ENCODE assay signal across 19 cellular contexts in genomic region chr13:48715977-48716376, GRCh38.
A peak's percentile ranks its signal among the peaks of the same experiment; 100 is the strongest.
DNase-seq lines count a peak whose midpoint lies in the region; ATAC-seq, FAIRE-seq and TF ChIP-seq lines count a peak whose summit lies in the region.
"Had no signal": no experiment of that assay in that cellular context is flagged by ENCODE, and none has a peak within 500 bp of the region (broad histone marks: within the 10 kb centered on the region; RNA-seq: fewer than 3 reads in every experiment).

No MANE protein-coding gene starts in this region.

- H3K27me3 ChIP-seq in HCT116 (ENCODE audit: insufficient read depth, low read length) (no peaks in the 10 kb centered on the region), neuronal stem cell (ENCODE audit: control insufficient read depth in 3 of 3, insufficient read depth in 3 of 3, low read depth in 1 of 3, low read length in 3 of 3) (no peaks in the 10 kb centered on the region)

- DNase-seq in DMS53 (lab: John Stamatoyannopoulos, UW) (peak; percentile 40), DMS53 treated with DMSO at 0.1 percent for 48 hours (lab: John Stamatoyannopoulos, UW; ENCODE audit: unreplicated experiment) (no peak), HCT116 (ENCODE audit: low read depth, low spot score) (no peak), RKO (ENCODE audit: low spot score) (peak; percentile 12), neuronal stem cell (ENCODE audit: low spot score) (no peak)
- DNase-seq: GOT3, KG1, NCI-H1694, NCI-H2107, NCI-H526 treated with DMSO at 0.1 percent for 48 hours, Right ventricle myocardium superior, T-cell had no signal

- H2AFZ ChIP-seq in HCT116 (ENCODE audit: low read depth, low read length, poor library complexity, severe bottlenecking), result no peak overlapping the region
- H2AFZ ChIP-seq in neuronal stem cell (ENCODE audit: low read length), result no peak overlapping the region

- no peaks in the 10 kb centered on the region for H3K79me1 ChIP-seq in neuronal stem cell (ENCODE audit: low read depth, low read length)

- H3K9ac ChIP-seq in HCT116 (ENCODE audit: low read length), result no peak overlapping the region
- no peak overlapping the region for H3K9ac ChIP-seq in neuronal stem cell (ENCODE audit: low read depth, low read length, poor library complexity)

- no peak overlapping the region for H3K23ac ChIP-seq in neuronal stem cell (ENCODE audit: low read depth, low read length, poor library complexity)

- CTCF ChIA-PET in HCT116 (lab: Charles Lee), result no interaction called here

- no CpG with 5 or more reads among the region's 1 CpG for WGBS in neuronal stem cell (ENCODE audit: extremely low coverage in 2 of 2, insufficient read length in 2 of 2, insufficient replicate concordance in 1 of 2), 2 donors

- TF ChIP-seq POLR2A in HCT116 (IDR thresholded peaks at IDR 0.05; ENCODE audit: borderline replicate concordance, extremely low read depth, insufficient read depth, insufficient read length), result no peak

- H2BK5ac ChIP-seq in neuronal stem cell (ENCODE audit: low read length), result no peak overlapping the region

- no peak overlapping the region for H2BK120ac ChIP-seq in neuronal stem cell (ENCODE audit: low read depth, low read length)

- H3K27ac ChIP-seq in HCT116 (ENCODE audit: low read depth, low read length) (no peak overlapping the region), neuronal stem cell (replicated peaks; ENCODE audit: low read length) (no peak overlapping the region)
- H3K27ac ChIP-seq: 22Rv1 had no signal

- H3K36me3 ChIP-seq in HCT116 (ENCODE audit: control insufficient read depth in 1 of 2, insufficient read depth in 2 of 2, low read length in 2 of 2) (no peaks in the 10 kb centered on the region), neuronal stem cell (replicated peaks in 1 of 2; ENCODE audit: control insufficient read depth in 2 of 2, insufficient read depth in 2 of 2, low read length in 2 of 2) (no peaks in the 10 kb centered on the region)

- H3K9me3 ChIP-seq in HCT116 (ENCODE audit: control insufficient read depth in 1 of 2, insufficient read depth in 1 of 2, low read depth in 1 of 2, low read length in 2 of 2) (peaks cover 3 to 8% of the 10 kb centered on the region in 2 experiments; a peak in 1 of 4 replicates), neuronal stem cell (replicated peaks in 1 of 2; ENCODE audit: control insufficient read depth in 2 of 2, insufficient read depth in 1 of 2, low read depth in 1 of 2, low read length in 2 of 2) (peaks cover 8 to 13% of the 10 kb centered on the region in 2 donors)

- H3K4me2 ChIP-seq in HCT116 (ENCODE audit: low read length), result no peak overlapping the region
- no peak overlapping the region for H3K4me2 ChIP-seq in neuronal stem cell (ENCODE audit: insufficient read depth, low read length, poor library complexity, severe bottlenecking)

- H3K18ac ChIP-seq in neuronal stem cell (ENCODE audit: low read length), result no peak overlapping the region

- H3K4me1 ChIP-seq in HCT116 (ENCODE audit: control insufficient read depth in 1 of 2, insufficient read depth in 2 of 2, low read length in 2 of 2) (no peaks in the 10 kb centered on the region), neuronal stem cell (ENCODE audit: control insufficient read depth in 2 of 2, insufficient read depth in 1 of 2, low read depth in 1 of 2, low read length in 2 of 2) (no peaks in the 10 kb centered on the region)

- H3K14ac ChIP-seq in neuronal stem cell (ENCODE audit: low read length), result no peak overlapping the region

- H4K8ac ChIP-seq in neuronal stem cell (ENCODE audit: low read depth, low read length), result no peak overlapping the region

- TF ChIP-seq CTCF in HCT116 (IDR thresholded peaks at IDR 0.05 in 2 of 3, conservative IDR thresholded peaks at IDR 0.05 in 1 of 3; ENCODE audit: borderline replicate concordance in 1 of 3, insufficient read depth in 1 of 3, low read depth in 2 of 3, low read length in 2 of 3), result no peak

- no peaks in the 10 kb centered on the region for H3K79me2 ChIP-seq in HCT116 (ENCODE audit: insufficient read depth, low read length)

- no peaks in the 10 kb centered on the region for H3K9me2 ChIP-seq in HCT116 (ENCODE audit: insufficient read depth)

- ATAC-seq in HCT116, result no peak
- no peak for ATAC-seq in HG03571 (IDR thresholded peaks at IDR 0.05; ENCODE audit: unreplicated experiment)
- ATAC-seq in GM21447 (IDR thresholded peaks at IDR 0.05; ENCODE audit: unreplicated experiment), result no peak
- ATAC-seq: T-cell had no signal

- no peaks in the 10 kb centered on the region for H4K20me1 ChIP-seq in HCT116 (ENCODE audit: insufficient read depth)

- no peak overlapping the region for H2AK5ac ChIP-seq in neuronal stem cell (ENCODE audit: low read depth, low read length)

- no peak overlapping the region for H3K4ac ChIP-seq in neuronal stem cell (ENCODE audit: low read length)

- no peak overlapping the region for H2BK12ac ChIP-seq in neuronal stem cell (ENCODE audit: low read length)

- no TSS peak for BruUV-seq in HCT116 (replicated peaks; lab: Mats Ljungman, UMichigan)

- H4K91ac ChIP-seq in neuronal stem cell (ENCODE audit: low read depth, low read length, poor library complexity), result no peak overlapping the region

- POLR2A ChIA-PET in HCT116 (lab: Charles Lee), result no interaction called here

- no peak overlapping the region for H2BK15ac ChIP-seq in neuronal stem cell (ENCODE audit: low read length)

- TF ChIP-seq RAD21 in HCT116 (IDR thresholded peaks at IDR 0.05; ENCODE audit: low read depth), result no peak

- no peak overlapping the region for H3K4me3 ChIP-seq in HCT116 (replicated peaks in 1 of 2; ENCODE audit: low read depth in 1 of 2, low read length in 2 of 2)
- H3K4me3 ChIP-seq in neuronal stem cell (ENCODE audit: low read length in 2 of 2), result no peak overlapping the region

- intact Hi-C loops in HCT116 (cut with micrococcal nuclease), result no loop called here

- RAD21 ChIA-PET in HCT116 (lab: Charles Lee; ENCODE audit: low non-redundant PET in 1 of 2, low total read pairs in 2 of 2, uncharacterized antibody in 2 of 2, unreplicated experiment in 2 of 2), result no interaction called here

- FAIRE-seq in islet of Langerhans (lab: Jason Lieb, UNC), result peak; percentile 89
- FAIRE-seq: GM12891, GM19239, RCC 7860 had no signal

TF ChIP-seq in HCT116, 20 proteins besides CTCF, POLR2A, EP300 and RAD21:
- TF ChIP-seq SP1 (IDR thresholded peaks at IDR 0.05; ENCODE audit: low read depth), result no peak
- TF ChIP-seq CBX3 (IDR thresholded peaks at IDR 0.05; ENCODE audit: low read depth), result 0 out of 2 replicates have a peak, but pooled peaks have one; percentile 17
TF ChIP-seq in HCT116: peak in this region for 1.

Comparison
In these comparisons a context has a peak if more than half of its experiments do, and no peak if none do; other contexts are left out.
1. DNase-seq: peak in DMS53 (single experiment) and RKO (single experiment); none in DMS53 treated with DMSO at 0.1 percent for 48 hours (single experiment), HCT116 (single experiment) and neuronal stem cell (single experiment).